1 cellular context compared by ENCODE assay signal in the genomic region with DNA sequence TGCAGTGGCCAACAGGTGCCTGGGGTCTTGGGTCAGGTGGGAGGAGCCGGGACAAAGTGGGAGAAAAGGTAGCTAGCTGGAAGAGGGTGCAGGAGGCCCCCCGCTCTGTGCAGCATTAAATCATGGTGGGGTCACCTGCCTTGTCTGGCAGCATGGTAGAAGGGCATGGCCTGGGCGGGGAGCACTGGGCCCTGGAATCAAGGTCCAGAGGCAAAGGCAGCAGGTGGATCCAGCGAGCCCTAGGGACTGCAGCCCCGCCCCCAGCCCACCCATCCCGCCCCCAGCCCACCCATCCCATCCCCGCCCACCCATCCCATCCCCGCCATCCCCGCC.
TF ChIP-seq lines count a peak whose summit lies in the region.

No MANE protein-coding gene starts in this region.

TF ChIP-seq in GM12878, 131 proteins besides CTCF, POLR2A, EP300 and RAD21:
- TF ChIP-seq CEBPZ (IDR thresholded peaks at IDR 0.05; ENCODE audit: low read depth, low read length) (no peak), RUNX3 (IDR thresholded peaks at IDR 0.05; ENCODE audit: low read length) (no peak), ATF2 (IDR thresholded peaks at IDR 0.05; ENCODE audit: low read length) (no peak), IKZF2 (IDR thresholded peaks at IDR 0.05) (no peak), RCOR1 (conservative IDR thresholded peaks at IDR 0.05; ENCODE audit: low read depth, low read length) (no peak), POU2F2 (IDR thresholded peaks at IDR 0.05; ENCODE audit: borderline replicate concordance, low read depth, low read length) (no peak), CHD2 (IDR thresholded peaks at IDR 0.05; ENCODE audit: borderline replicate concordance, low read depth, low read length) (no peak), RB1 (IDR thresholded peaks at IDR 0.05; ENCODE audit: borderline replicate concordance) (no peak), IRF4 (IDR thresholded peaks at IDR 0.05; ENCODE audit: low read depth, low read length) (no peak), TCF12 (IDR thresholded peaks at IDR 0.05; ENCODE audit: low read depth, low read length) (no peak)
TF ChIP-seq in GM12878: peak in this region for 0.
